In the genomic region with DNA sequence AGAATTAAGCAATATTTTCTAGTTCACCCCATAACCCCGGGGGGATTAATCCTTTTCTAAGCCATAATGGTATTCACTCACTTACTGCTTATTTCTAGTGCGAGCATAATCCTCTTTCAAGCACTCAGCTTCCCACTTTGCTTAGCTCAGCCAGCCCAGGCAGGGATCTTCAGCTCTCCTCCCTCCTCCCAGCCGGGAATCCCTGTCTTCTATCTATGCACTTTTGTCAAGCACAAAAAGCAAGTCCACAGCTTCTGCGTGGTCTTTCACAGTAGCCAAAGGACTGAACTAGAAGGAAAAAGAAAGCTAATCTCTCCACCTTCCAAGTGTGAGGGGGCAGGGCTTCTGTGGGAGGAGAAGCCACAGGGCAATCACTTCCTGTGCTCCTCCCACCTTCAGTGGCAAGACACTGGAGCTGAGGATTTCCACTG, we compare ENCODE assay signal across 12 cellular contexts.
DNase-seq lines count a peak whose midpoint lies in the region; ATAC-seq, FAIRE-seq and TF ChIP-seq lines count a peak whose summit lies in the region.
"Had no signal": no experiment of that assay in that cellular context is flagged by ENCODE, and none has a peak within 500 bp of the region (broad histone marks: within the 10 kb centered on the region; RNA-seq: fewer than 3 reads in every experiment).

No MANE protein-coding gene starts in this region.

- CTCF ChIA-PET in SK-N-SH (lab: Yijun Ruan, JAX) = interaction anchor here (1.2 kb wide), 1 partner anchor 45 kb away, joined by 4 read pairs; no protein-coding TSS in a partner anchor

- FAIRE-seq in astrocyte (lab: Jason Lieb, UNC) = no peak

- H3K4me3 ChIP-seq in SK-N-SH (ENCODE audit: low read depth in 2 of 2, low read length in 1 of 2) (no peak overlapping the region), astrocyte (ENCODE audit: insufficient read depth, low read depth, low read length) (no peak overlapping the region), retinal pigment epithelial cell (ENCODE audit: low read length) (no peak overlapping the region)

- no peaks in the 10 kb centered on the region for H3K9me3 Mint-ChIP-seq in astrocyte (ENCODE audit: unreplicated experiment)
- H3K9me3 Mint-ChIP-seq: activated T-helper 1 cell treated with anti-CD3 and anti-CD28 coated beads, Interleukin-12 subunit alpha, Interleukin-12 subunit beta, Interleukin-2, Interleukin-4 antibody, amounts not matched to agents 30 ng/mL and 10 ng/mL and 1 ng/mL, durations not matched to agents 14 hours and 24 hours and 36 hours; T-cell had no signal

- no peaks in the 10 kb centered on the region for H3K9me2 ChIP-seq in SK-N-SH

- no peaks in the 10 kb centered on the region for H3K27me3 Mint-ChIP-seq in astrocyte (ENCODE audit: low read depth, unreplicated experiment)

- H3K27ac ChIP-seq in SK-N-SH (ENCODE audit: low read depth in 2 of 2, low read length in 1 of 2) (no peak overlapping the region), KOPT-K1 (ENCODE audit: low read depth, low read length, poor library complexity, severe bottlenecking) (peak overlapping the region; percentile 86), astrocyte (ENCODE audit: low read depth, low read length) (no peak overlapping the region)

- ATAC-seq in SK-N-SH treated with all-trans-retinoic acid at 6 μM for 48 hours (no peak), HG02852 (IDR thresholded peaks at IDR 0.05; ENCODE audit: unreplicated experiment) (no peak), GM21423 (IDR thresholded peaks at IDR 0.05; ENCODE audit: unreplicated experiment) (no peak)
- ATAC-seq: T-cell had no signal

- H3K9me3 ChIP-seq in SK-N-SH (no peaks in the 10 kb centered on the region), KOPT-K1 (ENCODE audit: insufficient read depth, low read length, poor library complexity, severe bottlenecking) (no peaks in the 10 kb centered on the region), astrocyte (ENCODE audit: insufficient read depth, low read depth, low read length) (no peaks in the 10 kb centered on the region)

- H4K20me1 ChIP-seq in SK-N-SH (ENCODE audit: insufficient read depth) (no peaks in the 10 kb centered on the region), astrocyte (ENCODE audit: insufficient read depth, low read length) (no peaks in the 10 kb centered on the region)

- POLR2A ChIA-PET in SK-N-SH (lab: Yijun Ruan, JAX) = no interaction called here

- no peaks in the 10 kb centered on the region for H3K36me3 Mint-ChIP-seq in astrocyte (ENCODE audit: low read depth, unreplicated experiment)
- H3K36me3 Mint-ChIP-seq: T-cell had no signal

- no peaks in the 10 kb centered on the region for H3K4me1 ChIP-seq in SK-N-SH (ENCODE audit: control insufficient read depth in 1 of 2, insufficient read depth in 2 of 2, low read depth in 1 of 2, low read length in 1 of 2)
- H3K4me1 ChIP-seq in astrocyte (ENCODE audit: insufficient read depth, low read length) = no peaks in the 10 kb centered on the region

- TF ChIP-seq CTCF in SK-N-SH (IDR thresholded peaks at IDR 0.05) (no peak), astrocyte (IDR thresholded peaks at IDR 0.05; ENCODE audit: insufficient read depth, low read depth, low read length) (no peak), retinal pigment epithelial cell (conservative IDR thresholded peaks at IDR 0.05; ENCODE audit: low read depth, low read length) (no peak)

- H3K4me1 Mint-ChIP-seq in astrocyte (ENCODE audit: low read depth, unreplicated experiment) = peaks cover 6% of the 10 kb centered on the region
- H3K4me1 Mint-ChIP-seq: T-cell had no signal

- peaks cover 5% of the 10 kb centered on the region for H3F3A ChIP-seq in SK-N-SH (replicated peaks; ENCODE audit: insufficient read depth)

- H3K36me3 ChIP-seq in SK-N-SH (replicated peaks in 1 of 2; ENCODE audit: control insufficient read depth in 1 of 2, insufficient read depth in 2 of 2, low read length in 1 of 2) = no peaks in the 10 kb centered on the region
- H3K36me3 ChIP-seq in KOPT-K1 (ENCODE audit: insufficient read depth, low read length) = peaks cover 25% of the 10 kb centered on the region
- H3K36me3 ChIP-seq in astrocyte (ENCODE audit: insufficient read depth, low read length) = no peaks in the 10 kb centered on the region

- TF ChIP-seq EP300 in SK-N-SH (IDR thresholded peaks at IDR 0.05; ENCODE audit: borderline replicate concordance in 1 of 2, low read depth in 1 of 2, low read length in 1 of 2) = no peak

- H3K79me2 ChIP-seq in SK-N-SH (ENCODE audit: insufficient read depth) (no peaks in the 10 kb centered on the region), astrocyte (ENCODE audit: insufficient read depth, low read length) (no peaks in the 10 kb centered on the region)

- H3K27me3 ChIP-seq in SK-N-SH (ENCODE audit: insufficient read depth) = no peaks in the 10 kb centered on the region
- no peaks in the 10 kb centered on the region for H3K27me3 ChIP-seq in astrocyte (ENCODE audit: insufficient read depth, low read length)

- H3K4me2 ChIP-seq in SK-N-SH (no peak overlapping the region), astrocyte (ENCODE audit: low read length) (peak overlapping the region; percentile 3)

- peak overlapping the region; percentile 24; the same call in 1 of the 2 replicates for H2AFZ ChIP-seq in SK-N-SH (ENCODE audit: low read depth)
- peak overlapping the region; percentile 16 for H2AFZ ChIP-seq in astrocyte (ENCODE audit: low read depth, low read length)

- no peak for TF ChIP-seq RAD21 in SK-N-SH (IDR thresholded peaks at IDR 0.05; ENCODE audit: low read length)

- WGBS in SK-N-SH (ENCODE audit: low lambda C conversion rate) = 28% methylated on average over 4 of the region's 4 CpGs

- H3K27ac Mint-ChIP-seq in astrocyte (ENCODE audit: unreplicated experiment) = no peak overlapping the region
- H3K27ac Mint-ChIP-seq: activated T-helper 1 cell treated with anti-CD3 and anti-CD28 coated beads, Interleukin-12 subunit alpha, Interleukin-12 subunit beta, Interleukin-2, Interleukin-4 antibody, amounts not matched to agents 30 ng/mL and 10 ng/mL and 1 ng/mL, durations not matched to agents 14 hours and 24 hours and 36 hours; T-cell had no signal

- H3K9ac ChIP-seq in SK-N-SH = no peak overlapping the region
- H3K9ac ChIP-seq in astrocyte (ENCODE audit: low read length) = no peak overlapping the region

- no peak overlapping the region for H3K4me3 Mint-ChIP-seq in astrocyte (ENCODE audit: unreplicated experiment)
- H3K4me3 Mint-ChIP-seq: activated T-helper 1 cell treated with anti-CD3 and anti-CD28 coated beads, Interleukin-12 subunit alpha, Interleukin-12 subunit beta, Interleukin-2, Interleukin-4 antibody, amounts not matched to agents 30 ng/mL and 10 ng/mL and 1 ng/mL, durations not matched to agents 14 hours and 24 hours and 36 hours; T-cell had no signal

- no peak for DNase-seq in SK-N-SH
- DNase-seq in astrocyte (ENCODE audit: low read depth) = no peak
- peak; percentile 74 for DNase-seq in retinal pigment epithelial cell (ENCODE audit: low read depth)
- no peak for DNase-seq in NOMO-1 treated with DMSO at 0.1 percent for 48 hours (lab: John Stamatoyannopoulos, UW; ENCODE audit: unreplicated experiment)
- DNase-seq: 8988T, NCI-H1694 treated with DMSO at 0.1 percent for 48 hours, T-cell had no signal

TF ChIP-seq in SK-N-SH, 30 proteins besides CTCF, POLR2A, EP300 and RAD21:
- TF ChIP-seq CHD2 (IDR thresholded peaks at IDR 0.05; ENCODE audit: low read length, partially characterized antibody) (no peak), MXI1 (IDR thresholded peaks at IDR 0.05; ENCODE audit: low read depth, low read length) (no peak)

TF ChIP-seq in SK-N-SH treated with all-trans-retinoic acid at 6 μM for 48 hours, 23 proteins besides CTCF, POLR2A, EP300 and RAD21 (continues in another document):
- no peak for TF ChIP-seq OSR1 (CRISPR knock-in tag; IDR thresholded peaks at IDR 0.05)
- TF ChIP-seq GLIS3 (CRISPR knock-in tag; IDR thresholded peaks at IDR 0.05) = no peak
- no peak for TF ChIP-seq SNAI2 (CRISPR knock-in tag; IDR thresholded peaks at IDR 0.05)
- TF ChIP-seq ZFP30 (CRISPR knock-in tag; IDR thresholded peaks at IDR 0.05) = no peak
- TF ChIP-seq, protein P1, sequence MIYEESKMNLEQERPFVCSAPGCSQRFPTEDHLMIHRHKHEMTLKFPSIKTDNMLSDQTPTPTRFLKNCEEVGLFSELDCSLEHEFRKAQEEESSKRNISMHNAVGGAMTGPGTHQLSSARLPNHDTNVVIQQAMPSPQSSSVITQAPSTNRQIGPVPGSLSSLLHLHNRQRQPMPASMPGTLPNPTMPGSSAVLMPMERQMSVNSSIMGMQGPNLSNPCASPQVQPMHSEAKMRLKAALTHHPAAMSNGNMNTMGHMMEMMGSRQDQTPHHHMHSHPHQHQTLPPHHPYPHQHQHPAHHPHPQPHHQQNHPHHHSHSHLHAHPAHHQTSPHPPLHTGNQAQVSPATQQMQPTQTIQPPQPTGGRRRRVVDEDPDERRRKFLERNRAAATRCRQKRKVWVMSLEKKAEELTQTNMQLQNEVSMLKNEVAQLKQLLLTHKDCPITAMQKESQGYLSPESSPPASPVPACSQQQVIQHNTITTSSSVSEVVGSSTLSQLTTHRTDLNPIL (CRISPR knock-in tag; IDR thresholded peaks at IDR 0.05; ENCODE audit: low read depth) = no peak
- TF ChIP-seq ZFP3 (CRISPR knock-in tag; IDR thresholded peaks at IDR 0.05) = no peak
- TF ChIP-seq, protein P2, sequence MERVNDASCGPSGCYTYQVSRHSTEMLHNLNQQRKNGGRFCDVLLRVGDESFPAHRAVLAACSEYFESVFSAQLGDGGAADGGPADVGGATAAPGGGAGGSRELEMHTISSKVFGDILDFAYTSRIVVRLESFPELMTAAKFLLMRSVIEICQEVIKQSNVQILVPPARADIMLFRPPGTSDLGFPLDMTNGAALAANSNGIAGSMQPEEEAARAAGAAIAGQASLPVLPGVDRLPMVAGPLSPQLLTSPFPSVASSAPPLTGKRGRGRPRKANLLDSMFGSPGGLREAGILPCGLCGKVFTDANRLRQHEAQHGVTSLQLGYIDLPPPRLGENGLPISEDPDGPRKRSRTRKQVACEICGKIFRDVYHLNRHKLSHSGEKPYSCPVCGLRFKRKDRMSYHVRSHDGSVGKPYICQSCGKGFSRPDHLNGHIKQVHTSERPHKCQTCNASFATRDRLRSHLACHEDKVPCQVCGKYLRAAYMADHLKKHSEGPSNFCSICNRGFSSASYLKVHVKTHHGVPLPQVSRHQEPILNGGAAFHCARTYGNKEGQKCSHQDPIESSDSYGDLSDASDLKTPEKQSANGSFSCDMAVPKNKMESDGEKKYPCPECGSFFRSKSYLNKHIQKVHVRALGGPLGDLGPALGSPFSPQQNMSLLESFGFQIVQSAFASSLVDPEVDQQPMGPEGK (CRISPR knock-in tag; IDR thresholded peaks at IDR 0.05; ENCODE audit: borderline replicate concordance) = no peak
- TF ChIP-seq ZC3H10 (CRISPR knock-in tag; IDR thresholded peaks at IDR 0.05) = no peak
- TF ChIP-seq ARNTL (CRISPR knock-in tag; IDR thresholded peaks at IDR 0.05; ENCODE audit: borderline replicate concordance, low read depth) = no peak
- TF ChIP-seq ZNF70 (CRISPR knock-in tag; IDR thresholded peaks at IDR 0.05) = no peak
- TF ChIP-seq RARB (CRISPR knock-in tag; IDR thresholded peaks at IDR 0.05) = no peak
- TF ChIP-seq TCF4 (CRISPR knock-in tag; IDR thresholded peaks at IDR 0.05; ENCODE audit: borderline replicate concordance) = no peak
